8 cellular contexts compared by ENCODE assay signal in genomic region chr1:205750683-205751651, GRCh38. TPM values are rescaled to one million over a fixed set of nuclear protein-coding genes. Genes with fewer than 3 reads are reported as not detected.
A peak's percentile ranks its signal among the peaks of the same experiment; 100 is the strongest.
DNase-seq lines count a peak whose midpoint lies in the region; ATAC-seq and TF ChIP-seq lines count a peak whose summit lies in the region.

No MANE protein-coding gene starts in this region.

- peak overlapping the region; percentile 43 for H3K4me3 ChIP-seq in GM06990 (replicated peaks; ENCODE audit: low read depth, low read length)
- peak overlapping the region; percentile 81 for H3K4me3 ChIP-seq in naive thymus-derived CD4-positive, alpha-beta T cell (ENCODE audit: low read length)

- CTCF ChIA-PET in naive thymus-derived CD4-positive, alpha-beta T cell (lab: Charles Lee), result interaction anchor here (1.0 to 1.3 kb wide), 2 partner anchors 9 to 23 kb away, joined by 3 to 4 read pairs; no protein-coding TSS in a partner anchor

- H3K36me3 ChIP-seq in GM06990 (ENCODE audit: control insufficient read depth, insufficient read depth, low read length), result no peaks in the 10 kb centered on the region
- peaks cover 0 to 6% (median 0%) of the 10 kb centered on the region in 3 experiments for H3K36me3 ChIP-seq in naive thymus-derived CD4-positive, alpha-beta T cell (ENCODE audit: control insufficient read depth in 2 of 3, insufficient read depth in 3 of 3, low read length in 3 of 3)

- peaks cover 0 to 4% (median 0%) of the 10 kb centered on the region in 11 donors for H3K9me3 Mint-ChIP-seq in naive thymus-derived CD4-positive, alpha-beta T cell

- peak overlapping the region; percentile 96 to 100 (median 98) for H3K27ac Mint-ChIP-seq in naive thymus-derived CD4-positive, alpha-beta T cell

- POLR2A ChIA-PET in naive thymus-derived CD4-positive, alpha-beta T cell (lab: Charles Lee), result interaction anchor here (0.5 to 4.0 kb wide), 7 partner anchors 10 to 119 kb away, joined by 3 to 85 read pairs (median 3); partner anchors contain the start of genes ELK4 and RAB29

- DNase-seq in GM06990 (ENCODE audit: extremely low read depth, insufficient read length) (no peak), NCI-H2171 (lab: John Stamatoyannopoulos, UW) (peak; percentile 19), NCI-H774 (lab: John Stamatoyannopoulos, UW) (no peak), NOMO-1 treated with dmso at 0.1 percent for 144 hours (lab: John Stamatoyannopoulos, UW; ENCODE audit: unreplicated experiment) (no peak)
- peak in 1 of 9 donors; percentile 30 for DNase-seq in naive thymus-derived CD4-positive, alpha-beta T cell
- DNase-seq in activated effector memory CD4-positive, alpha-beta T cell treated with anti-CD3 and anti-CD28 coated beads, Interleukin-2, amount 50 U/mL, for 16 hours, result no peak

- H3K27ac ChIP-seq in cingulate gyrus (ENCODE audit: low read depth, low read length), result peak overlapping the region; percentile 98
- H3K27ac ChIP-seq in naive thymus-derived CD4-positive, alpha-beta T cell (ENCODE audit: low read depth, low read length), result peak overlapping the region; percentile 95

- H3K4me3 Mint-ChIP-seq in naive thymus-derived CD4-positive, alpha-beta T cell, result peak overlapping the region; percentile 83 to 99 (median 94)

- peaks cover 0 to 3% (median 0%) of the 10 kb centered on the region in 5 donors for H3K27me3 Mint-ChIP-seq in naive thymus-derived CD4-positive, alpha-beta T cell

- no peaks in the 10 kb centered on the region for H3K9me3 ChIP-seq in naive thymus-derived CD4-positive, alpha-beta T cell (ENCODE audit: control insufficient read depth in 2 of 3, low read length in 3 of 3)

- intact Hi-C loops in naive thymus-derived CD4-positive, alpha-beta T cell (cut with micrococcal nuclease), result loop anchor here (1.0 kb wide), 6 partner anchors 24 to 540 kb away; partner anchors contain the start of genes RAB29 (in 2 of the 2), DSTYK (in 1 of the 2), PM20D1 (in 1 of the 2) and SLC41A1 (in 1 of the 2)

- H3K36me3 Mint-ChIP-seq in naive thymus-derived CD4-positive, alpha-beta T cell, result peaks cover 0 to 10% (median 4%) of the 10 kb centered on the region in 5 donors

- no peak for ATAC-seq in naive thymus-derived CD4-positive, alpha-beta T cell
- ATAC-seq in GM18858 (IDR thresholded peaks at IDR 0.05; ENCODE audit: unreplicated experiment), result no peak

- no peaks in the 10 kb centered on the region for H3K27me3 ChIP-seq in GM06990 (replicated peaks; ENCODE audit: control insufficient read depth, insufficient read depth, low read length)
- H3K27me3 ChIP-seq in naive thymus-derived CD4-positive, alpha-beta T cell (ENCODE audit: control insufficient read depth in 2 of 2, insufficient read depth in 2 of 2, low read length in 2 of 2), result no peaks in the 10 kb centered on the region

- H3K4me1 Mint-ChIP-seq in naive thymus-derived CD4-positive, alpha-beta T cell, result peaks cover 24 to 43% (median 34%) of the 10 kb centered on the region in 7 donors

- no peak for TF ChIP-seq CTCF in GM06990 (IDR thresholded peaks at IDR 0.05; ENCODE audit: insufficient read depth, low read length, poor library complexity, severe bottlenecking)

- peaks cover 6 to 10% of the 10 kb centered on the region in 2 donors for H3K4me1 ChIP-seq in naive thymus-derived CD4-positive, alpha-beta T cell (ENCODE audit: control insufficient read depth in 2 of 2, insufficient read depth in 2 of 2, low read length in 2 of 2)

RNA-seq across cellular contexts. Expression of gene NUCKS1, which starts 1.0 kb away (rescaled TPM):
- 100 to 1,000 TPM in 4 of 5 experiments, 10 to 100 TPM in 1; 70.4 to 164 (median 122) TPM for total RNA-seq in naive thymus-derived CD4-positive, alpha-beta T cell
- 10 to 100 TPM; 12.5 to 18.7 TPM for polyA plus RNA-seq in naive thymus-derived CD4-positive, alpha-beta T cell

RNA-seq across cellular contexts. Expression of gene RAB29, which starts 24.3 kb away (rescaled TPM):
- total RNA-seq in naive thymus-derived CD4-positive, alpha-beta T cell, result 10 to 100 TPM; 23.9 to 55.5 (median 45.9) TPM
- polyA plus RNA-seq in naive thymus-derived CD4-positive, alpha-beta T cell, result 10 to 100 TPM; 57.3 to 76.6 TPM
